Comparison of ENCODE assay signal across 24 cellular contexts in the genomic region with DNA sequence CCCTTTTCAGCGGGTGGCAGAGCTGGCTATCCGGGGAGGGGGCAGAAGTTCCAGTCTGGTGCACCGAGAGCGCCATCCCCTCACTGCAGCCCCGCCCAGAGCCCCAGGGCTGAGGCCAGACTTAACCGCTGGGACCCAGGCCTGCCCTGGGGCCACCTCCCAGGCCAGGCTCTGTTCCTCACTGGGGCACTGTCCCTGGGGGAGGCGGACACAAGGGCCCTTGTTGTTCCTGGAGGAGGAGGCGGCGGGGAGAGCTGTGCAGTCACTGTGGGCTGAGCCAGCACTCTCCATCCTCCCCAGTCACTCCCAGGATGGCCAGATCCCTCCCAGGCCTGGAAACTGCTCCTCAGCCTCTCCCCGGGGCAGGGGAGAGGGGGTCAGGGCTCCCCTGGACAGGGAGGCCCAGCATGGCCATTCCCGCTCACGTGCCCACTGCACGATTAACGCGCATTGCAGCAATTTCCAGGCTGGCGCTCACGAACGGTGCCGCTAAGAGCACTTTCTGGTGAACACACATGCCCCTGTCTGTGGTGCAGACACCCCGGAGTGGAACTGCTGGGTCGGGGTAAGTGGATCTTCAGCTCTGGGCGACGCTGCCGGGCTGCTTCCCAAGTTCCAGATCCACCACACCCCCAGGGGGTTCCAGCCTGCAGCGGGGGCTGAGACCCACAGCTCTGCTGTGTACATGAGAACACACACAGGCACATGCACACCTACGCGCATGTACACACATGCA.
DNase-seq lines count a peak whose midpoint lies in the region; ATAC-seq lines count a peak whose summit lies in the region.
"Had no signal": no experiment of that assay in that cellular context is flagged by ENCODE, and none has a peak within 500 bp of the region (broad histone marks: within the 10 kb centered on the region; RNA-seq: fewer than 3 reads in every experiment).

No MANE protein-coding gene starts in this region.

- H3K36me3 ChIP-seq in BLaER1 treated with 17β-estradiol and CSF1 and Interleukin-3, amounts not matched to agents 10 nM and 100 nM = no peaks in the 10 kb centered on the region
- H3K36me3 ChIP-seq: breast epithelium, prostate gland, stomach, uterus had no signal

- H3K4me3 ChIP-seq in BLaER1 treated with 17β-estradiol and CSF1 and Interleukin-3, amounts not matched to agents 10 nM and 100 nM = no peak overlapping the region
- H3K4me3 ChIP-seq: breast epithelium, GM12878, prostate gland, stomach, uterus had no signal

- no peak overlapping the region for H3K9ac ChIP-seq in BLaER1 treated with 17β-estradiol and CSF1 and Interleukin-3, amounts not matched to agents 10 nM and 100 nM

- peak overlapping the region in 8 of 11 experiments; percentile 49 to 75 (median 65); a peak in 11 of 22 replicates for H3K4me2 ChIP-seq in BLaER1 treated with 17β-estradiol and CSF1 and Interleukin-3, amounts not matched to agents 10 nM and 100 nM

- H3K9me3 ChIP-seq in BLaER1 treated with 17β-estradiol and CSF1 and Interleukin-3, amounts not matched to agents 10 nM and 100 nM (replicated peaks in 1 of 11) = peaks cover 0 to 14% (median 11%) of the 10 kb centered on the region in 11 experiments; a peak in 14 of 22 replicates
- H3K9me3 ChIP-seq: breast epithelium, prostate gland, stomach, uterus had no signal

- in situ Hi-C loops in SK-MEL-5 (cut with HindIII; ENCODE audit: low pct_unique_long_range_greater_than_20kb, low sequenced_read_pairs) = no loop called here

- no peak for ATAC-seq in HG03521 (IDR thresholded peaks at IDR 0.05; ENCODE audit: unreplicated experiment)
- ATAC-seq: naive thymus-derived CD8-positive, alpha-beta T cell had no signal

- peaks cover 44 to 96% (median 80%) of the 10 kb centered on the region in 11 experiments for H3K27me3 ChIP-seq in BLaER1 treated with 17β-estradiol and CSF1 and Interleukin-3, amounts not matched to agents 10 nM and 100 nM
- H3K27me3 ChIP-seq: uterus had no signal

- peak; percentile 16 for DNase-seq in SK-MEL-5 (ENCODE audit: low read depth, low spot score)
- DNase-seq in hypothalamus (lab: John Stamatoyannopoulos, UW) = peak in 45 of 51 donors; percentile 20 to 91 (median 66)
- DNase-seq in pons (ENCODE audit: low spot score) = peak; percentile 88
- DNase-seq in NCI-H526 (lab: John Stamatoyannopoulos, UW) = no peak
- no peak for DNase-seq in stimulated activated naive CD4-positive, alpha-beta T cell treated with Interleukin-2 at 50 U/mL for 16 hours (lab: John Stamatoyannopoulos, UW)
- no peak for DNase-seq in DMS114 treated with DMSO at 0.1 percent for 48 hours (lab: John Stamatoyannopoulos, UW; ENCODE audit: unreplicated experiment)
- DNase-seq: activated CD4-positive, alpha-beta T cell treated with anti-CD3 and anti-CD28 coated beads, Interleukin-2, amount 50 U/mL, for 48 hours; activated effector memory CD4-positive, alpha-beta T cell treated with anti-CD3 and anti-CD28 coated beads, Interleukin-2, amount 50 U/mL, for 16 hours; DMS 273 treated with DMSO at 0.1 percent for 48 hours; GF-D8; naive thymus-derived CD8-positive, alpha-beta T cell; NCI-H1048; NCI-H2029; small intestine; stimulated activated CD4-positive, alpha-beta T cell treated with anti-CD3 and anti-CD28 coated beads, Interleukin-4, amount 100 ng/mL, for 4 hours; stomach; T-helper 9 cell; uterus had no signal

- peaks cover 0 to 25% (median 10%) of the 10 kb centered on the region in 11 experiments; a peak in 10 of 22 replicates for H4K20me1 ChIP-seq in BLaER1 treated with 17β-estradiol and CSF1 and Interleukin-3, amounts not matched to agents 10 nM and 100 nM

- no peak overlapping the region for H3K27ac ChIP-seq in BLaER1 treated with 17β-estradiol and CSF1 and Interleukin-3, amounts not matched to agents 10 nM and 100 nM
- H3K27ac ChIP-seq: breast epithelium, C4-2B, prostate gland, stomach, uterus had no signal

- peaks cover 5 to 30% (median 19%) of the 10 kb centered on the region in 10 experiments for H3K4me1 ChIP-seq in BLaER1 treated with 17β-estradiol and CSF1 and Interleukin-3, amounts not matched to agents 10 nM and 100 nM
- H3K4me1 ChIP-seq: breast epithelium, prostate gland, uterus had no signal

Comparison
In these comparisons a context has a peak if more than half of its experiments do, and no peak if none do; other contexts are left out.
1. DNase-seq: peak in SK-MEL-5 (single experiment), hypothalamus (45 of 51) and pons (single experiment); none in NCI-H526 (0 of 2), stimulated activated naive CD4-positive, alpha-beta T cell treated with Interleukin-2 at 50 U/mL for 16 hours (single experiment) and DMS114 treated with DMSO at 0.1 percent for 48 hours (single experiment).